ENCODE assay signal across 8 cellular contexts in genomic region chr16:67514382-67514828, GRCh38. TPM values are rescaled to one million over a fixed set of nuclear protein-coding genes. Genes with fewer than 3 reads are reported as not detected.
DNase-seq lines count a peak whose midpoint lies in the region; ATAC-seq and TF ChIP-seq lines count a peak whose summit lies in the region.

No MANE protein-coding gene starts in this region.

- ATAC-seq in HG02642 (IDR thresholded peaks at IDR 0.05; ENCODE audit: poor library complexity, unreplicated experiment): peak; percentile 45
- ATAC-seq in right lobe of liver: peak; percentile 78 to 92 (median 88)
- no peak for ATAC-seq in HG03565 (IDR thresholded peaks at IDR 0.05; ENCODE audit: unreplicated experiment)

- 5% methylated on average over 7 of the region's 8 CpGs for WGBS in right lobe of liver (ENCODE audit: insufficient coverage, low coverage, low lambda C conversion rate, missing lambda C conversion rate)

- POLR2A ChIA-PET in GM10248 (lab: Yijun Ruan, JAX): interaction anchor here (0.7 kb wide), 1 partner anchor 417 kb away, joined by 3 read pairs; no protein-coding TSS in a partner anchor

- no peaks in the 10 kb centered on the region for H3K9me3 ChIP-seq in right lobe of liver

- TF ChIP-seq POLR2A in right lobe of liver (IDR thresholded peaks at IDR 0.05): no peak

- H3K27me3 ChIP-seq in right lobe of liver: no peaks in the 10 kb centered on the region

- no peak overlapping the region for H3K27ac ChIP-seq in right lobe of liver

- TF ChIP-seq CTCF in GM10248 (IDR thresholded peaks at IDR 0.05; ENCODE audit: control extremely low read depth, extremely low read depth, low read depth, missing control alignments) (peak; percentile 61), right lobe of liver (IDR thresholded peaks at IDR 0.05) (peak; percentile 64 to 74 (median 66))

- no peaks in the 10 kb centered on the region for H3K36me3 ChIP-seq in right lobe of liver

- no peaks in the 10 kb centered on the region for H3K4me1 ChIP-seq in right lobe of liver

- H3K4me3 ChIP-seq in right lobe of liver: no peak overlapping the region

- peak; percentile 79 for DNase-seq in GM10248 (ENCODE audit: extremely low spot score)
- peak; percentile 35 for DNase-seq in NCI-H2227 treated with DMSO at 0.1 percent for 48 hours (lab: John Stamatoyannopoulos, UW)
- peak; percentile 68 for DNase-seq in activated CD4-positive, CD25-positive, alpha-beta regulatory T cell treated with anti-CD3 and anti-CD28 coated beads, Interleukin-2, amount 50 U/mL, for 16 hours (ENCODE audit: low read depth, low spot score)
- peak; percentile 38 for DNase-seq in cerebellum (ENCODE audit: low spot score)
- DNase-seq in right lobe of liver: peak in 2 of 3 donors; percentile 70 to 76
- DNase-seq in stimulated activated CD8-positive, alpha-beta memory T cell treated with anti-CD3 and anti-CD28 coated beads, Interleukin-15, amount 100 ng/mL, for 1 hour (ENCODE audit: low read depth): peak; percentile 67

- intact Hi-C loops in right lobe of liver (cut with DNase I): no loop called here

- CTCF ChIA-PET in GM10248 (lab: Yijun Ruan, JAX): interaction anchor here (0.8 to 10.6 kb wide), 26 partner anchors 7 to 421 kb away, joined by 3 to 238 read pairs (median 4); partner anchors contain the start of genes ATP6V0D1, C16orf86, CARMIL2 and CTCF

RNA-seq across cellular contexts. Expression of gene RIPOR1, which starts 14.2 kb away (rescaled TPM):
- total RNA-seq in cerebellum (31.1 TPM), right lobe of liver (10 to 100 TPM; 19.9 to 35.0 (median 26.8) TPM)

RNA-seq across cellular contexts. Expression of gene AGRP, which starts 31.1 kb away (rescaled TPM):
- total RNA-seq in cerebellum (not detected), right lobe of liver (not detected)

RNA-seq across cellular contexts. Expression of gene ATP6V0D1, which starts 33.4 kb away (rescaled TPM):
- total RNA-seq in cerebellum (74.9 TPM), right lobe of liver (10 to 100 TPM; 33.6 to 84.6 (median 47.0) TPM)

RNA-seq across cellular contexts. Expression of gene CTCF, which starts 47.9 kb away (rescaled TPM):
- total RNA-seq in cerebellum: 44.8 TPM
- total RNA-seq in right lobe of liver: 10 to 100 TPM; 14.3 to 18.5 (median 17.0) TPM
